Comparison of ENCODE assay signal across 1 cellular context in the genomic region with DNA sequence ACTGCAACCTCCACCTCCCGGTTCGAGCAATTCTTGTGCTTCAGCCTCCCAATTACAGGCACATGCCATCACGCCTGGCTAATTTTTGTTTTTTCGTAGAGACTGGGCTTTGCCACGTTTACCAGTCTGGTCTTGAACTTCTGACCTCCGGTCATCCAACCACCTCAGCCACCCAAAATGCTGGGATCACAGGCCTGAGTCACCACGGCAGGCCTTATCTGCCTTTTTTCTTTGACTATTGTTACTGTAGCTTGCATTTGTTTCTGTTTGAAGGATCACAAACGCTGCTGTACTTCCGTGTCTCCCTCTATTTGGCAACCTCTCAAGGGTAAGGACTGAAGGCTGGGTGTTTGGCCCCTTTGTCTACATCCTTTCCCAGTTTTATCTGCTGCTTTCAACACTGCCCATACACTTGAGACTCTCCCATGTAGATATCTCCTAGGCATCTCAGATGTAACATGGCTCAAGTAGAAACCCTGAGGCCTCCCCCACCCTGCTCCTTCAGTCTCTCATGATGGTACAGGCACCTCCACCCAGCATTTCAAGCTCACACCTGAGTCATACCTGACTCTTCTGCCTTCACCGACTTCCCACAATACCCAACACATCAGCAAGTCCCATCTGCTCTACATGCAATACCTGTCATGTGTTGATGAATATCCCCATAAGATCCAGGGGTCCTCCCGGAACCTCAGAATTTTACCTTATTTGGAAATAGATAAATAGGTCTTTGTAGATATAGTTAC.
TF ChIP-seq lines count a peak whose summit lies in the region.

No MANE protein-coding gene starts in this region.

TF ChIP-seq in HepG2, 621 proteins besides CTCF, POLR2A, EP300 and RAD21 (continues in another document):
- TF ChIP-seq KDM1A (CRISPR knock-in tag; IDR thresholded peaks at IDR 0.05) (peak; percentile 19; the same call in 1 of the 2 replicates), SOX6 (IDR thresholded peaks at IDR 0.05) (no peak), SOX6 (CRISPR knock-in tag; IDR thresholded peaks at IDR 0.05) (peak; percentile 93), SKIL (CRISPR knock-in tag; IDR thresholded peaks at IDR 0.05; ENCODE audit: borderline replicate concordance) (peak; percentile 86), ZNF160 (CRISPR knock-in tag; IDR thresholded peaks at IDR 0.05) (no peak), HES4 (CRISPR knock-in tag; IDR thresholded peaks at IDR 0.05; ENCODE audit: borderline replicate concordance) (no peak), BATF2 (CRISPR knock-in tag; IDR thresholded peaks at IDR 0.05) (no peak), MAX (IDR thresholded peaks at IDR 0.05) (no peak), ZMYM3 (CRISPR knock-in tag; IDR thresholded peaks at IDR 0.05) (peak; percentile 83), ZNF761 (CRISPR knock-in tag; conservative IDR thresholded peaks at IDR 0.05) (no peak), ZNF333 (CRISPR knock-in tag; IDR thresholded peaks at IDR 0.05; ENCODE audit: borderline replicate concordance) (no peak), MBD4 (IDR thresholded peaks at IDR 0.05; ENCODE audit: borderline replicate concordance, low read length) (no peak), MAFG (CRISPR knock-in tag; IDR thresholded peaks at IDR 0.05) (no peak), ZNF503 (CRISPR knock-in tag; IDR thresholded peaks at IDR 0.05) (no peak), AKAP8 (CRISPR knock-in tag; IDR thresholded peaks at IDR 0.05) (no peak), MED13 (CRISPR knock-in tag; IDR thresholded peaks at IDR 0.05) (0 out of 2 replicates have a peak, but pooled peaks have one; percentile 45), TFAP4 (IDR thresholded peaks at IDR 0.05; ENCODE audit: borderline replicate concordance, low read depth) (no peak), SCMH1 (CRISPR knock-in tag; IDR thresholded peaks at IDR 0.05; ENCODE audit: borderline replicate concordance) (no peak), NFATC3 (CRISPR knock-in tag; IDR thresholded peaks at IDR 0.05) (no peak), ZNF317 (CRISPR knock-in tag; IDR thresholded peaks at IDR 0.05) (no peak), ZNF280D (CRISPR knock-in tag; IDR thresholded peaks at IDR 0.05) (peak; percentile 70; the same call in 1 of the 2 replicates), MYC (CRISPR knock-in tag; IDR thresholded peaks at IDR 0.05; ENCODE audit: borderline replicate concordance) (no peak), ZNF33B (CRISPR knock-in tag; IDR thresholded peaks at IDR 0.05) (no peak), ELF1 (CRISPR knock-in tag; IDR thresholded peaks at IDR 0.05) (peak; percentile 77)
- TF ChIP-seq, protein P1, sequence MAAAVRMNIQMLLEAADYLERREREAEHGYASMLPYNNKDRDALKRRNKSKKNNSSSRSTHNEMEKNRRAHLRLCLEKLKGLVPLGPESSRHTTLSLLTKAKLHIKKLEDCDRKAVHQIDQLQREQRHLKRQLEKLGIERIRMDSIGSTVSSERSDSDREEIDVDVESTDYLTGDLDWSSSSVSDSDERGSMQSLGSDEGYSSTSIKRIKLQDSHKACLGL (CRISPR knock-in tag; IDR thresholded peaks at IDR 0.05) = no peak
- TF ChIP-seq, protein P2, sequence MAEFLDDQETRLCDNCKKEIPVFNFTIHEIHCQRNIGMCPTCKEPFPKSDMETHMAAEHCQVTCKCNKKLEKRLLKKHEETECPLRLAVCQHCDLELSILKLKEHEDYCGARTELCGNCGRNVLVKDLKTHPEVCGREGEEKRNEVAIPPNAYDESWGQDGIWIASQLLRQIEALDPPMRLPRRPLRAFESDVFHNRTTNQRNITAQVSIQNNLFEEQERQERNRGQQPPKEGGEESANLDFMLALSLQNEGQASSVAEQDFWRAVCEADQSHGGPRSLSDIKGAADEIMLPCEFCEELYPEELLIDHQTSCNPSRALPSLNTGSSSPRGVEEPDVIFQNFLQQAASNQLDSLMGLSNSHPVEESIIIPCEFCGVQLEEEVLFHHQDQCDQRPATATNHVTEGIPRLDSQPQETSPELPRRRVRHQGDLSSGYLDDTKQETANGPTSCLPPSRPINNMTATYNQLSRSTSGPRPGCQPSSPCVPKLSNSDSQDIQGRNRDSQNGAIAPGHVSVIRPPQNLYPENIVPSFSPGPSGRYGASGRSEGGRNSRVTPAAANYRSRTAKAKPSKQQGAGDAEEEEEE (CRISPR knock-in tag; IDR thresholded peaks at IDR 0.05; ENCODE audit: borderline replicate concordance) = no peak
- TF ChIP-seq, protein P3, sequence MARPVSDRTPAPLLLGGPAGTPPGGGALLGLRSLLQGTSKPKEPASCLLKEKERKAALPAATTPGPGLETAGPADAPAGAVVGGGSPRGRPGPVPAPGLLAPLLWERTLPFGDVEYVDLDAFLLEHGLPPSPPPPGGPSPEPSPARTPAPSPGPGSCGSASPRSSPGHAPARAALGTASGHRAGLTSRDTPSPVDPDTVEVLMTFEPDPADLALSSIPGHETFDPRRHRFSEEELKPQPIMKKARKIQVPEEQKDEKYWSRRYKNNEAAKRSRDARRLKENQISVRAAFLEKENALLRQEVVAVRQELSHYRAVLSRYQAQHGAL (CRISPR knock-in tag; IDR thresholded peaks at IDR 0.05; ENCODE audit: not compliant biosample characterization) = no peak
- TF ChIP-seq, protein P4, sequence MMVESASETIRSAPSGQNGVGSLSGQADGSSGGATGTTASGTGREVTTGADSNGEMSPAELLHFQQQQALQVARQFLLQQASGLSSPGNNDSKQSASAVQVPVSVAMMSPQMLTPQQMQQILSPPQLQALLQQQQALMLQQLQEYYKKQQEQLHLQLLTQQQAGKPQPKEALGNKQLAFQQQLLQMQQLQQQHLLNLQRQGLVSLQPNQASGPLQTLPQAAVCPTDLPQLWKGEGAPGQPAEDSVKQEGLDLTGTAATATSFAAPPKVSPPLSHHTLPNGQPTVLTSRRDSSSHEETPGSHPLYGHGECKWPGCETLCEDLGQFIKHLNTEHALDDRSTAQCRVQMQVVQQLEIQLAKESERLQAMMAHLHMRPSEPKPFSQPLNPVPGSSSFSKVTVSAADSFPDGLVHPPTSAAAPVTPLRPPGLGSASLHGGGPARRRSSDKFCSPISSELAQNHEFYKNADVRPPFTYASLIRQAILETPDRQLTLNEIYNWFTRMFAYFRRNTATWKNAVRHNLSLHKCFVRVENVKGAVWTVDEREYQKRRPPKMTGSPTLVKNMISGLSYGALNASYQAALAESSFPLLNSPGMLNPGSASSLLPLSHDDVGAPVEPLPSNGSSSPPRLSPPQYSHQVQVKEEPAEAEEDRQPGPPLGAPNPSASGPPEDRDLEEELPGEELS (CRISPR knock-in tag; IDR thresholded peaks at IDR 0.05) = peak; percentile 68
- TF ChIP-seq, protein P5, sequence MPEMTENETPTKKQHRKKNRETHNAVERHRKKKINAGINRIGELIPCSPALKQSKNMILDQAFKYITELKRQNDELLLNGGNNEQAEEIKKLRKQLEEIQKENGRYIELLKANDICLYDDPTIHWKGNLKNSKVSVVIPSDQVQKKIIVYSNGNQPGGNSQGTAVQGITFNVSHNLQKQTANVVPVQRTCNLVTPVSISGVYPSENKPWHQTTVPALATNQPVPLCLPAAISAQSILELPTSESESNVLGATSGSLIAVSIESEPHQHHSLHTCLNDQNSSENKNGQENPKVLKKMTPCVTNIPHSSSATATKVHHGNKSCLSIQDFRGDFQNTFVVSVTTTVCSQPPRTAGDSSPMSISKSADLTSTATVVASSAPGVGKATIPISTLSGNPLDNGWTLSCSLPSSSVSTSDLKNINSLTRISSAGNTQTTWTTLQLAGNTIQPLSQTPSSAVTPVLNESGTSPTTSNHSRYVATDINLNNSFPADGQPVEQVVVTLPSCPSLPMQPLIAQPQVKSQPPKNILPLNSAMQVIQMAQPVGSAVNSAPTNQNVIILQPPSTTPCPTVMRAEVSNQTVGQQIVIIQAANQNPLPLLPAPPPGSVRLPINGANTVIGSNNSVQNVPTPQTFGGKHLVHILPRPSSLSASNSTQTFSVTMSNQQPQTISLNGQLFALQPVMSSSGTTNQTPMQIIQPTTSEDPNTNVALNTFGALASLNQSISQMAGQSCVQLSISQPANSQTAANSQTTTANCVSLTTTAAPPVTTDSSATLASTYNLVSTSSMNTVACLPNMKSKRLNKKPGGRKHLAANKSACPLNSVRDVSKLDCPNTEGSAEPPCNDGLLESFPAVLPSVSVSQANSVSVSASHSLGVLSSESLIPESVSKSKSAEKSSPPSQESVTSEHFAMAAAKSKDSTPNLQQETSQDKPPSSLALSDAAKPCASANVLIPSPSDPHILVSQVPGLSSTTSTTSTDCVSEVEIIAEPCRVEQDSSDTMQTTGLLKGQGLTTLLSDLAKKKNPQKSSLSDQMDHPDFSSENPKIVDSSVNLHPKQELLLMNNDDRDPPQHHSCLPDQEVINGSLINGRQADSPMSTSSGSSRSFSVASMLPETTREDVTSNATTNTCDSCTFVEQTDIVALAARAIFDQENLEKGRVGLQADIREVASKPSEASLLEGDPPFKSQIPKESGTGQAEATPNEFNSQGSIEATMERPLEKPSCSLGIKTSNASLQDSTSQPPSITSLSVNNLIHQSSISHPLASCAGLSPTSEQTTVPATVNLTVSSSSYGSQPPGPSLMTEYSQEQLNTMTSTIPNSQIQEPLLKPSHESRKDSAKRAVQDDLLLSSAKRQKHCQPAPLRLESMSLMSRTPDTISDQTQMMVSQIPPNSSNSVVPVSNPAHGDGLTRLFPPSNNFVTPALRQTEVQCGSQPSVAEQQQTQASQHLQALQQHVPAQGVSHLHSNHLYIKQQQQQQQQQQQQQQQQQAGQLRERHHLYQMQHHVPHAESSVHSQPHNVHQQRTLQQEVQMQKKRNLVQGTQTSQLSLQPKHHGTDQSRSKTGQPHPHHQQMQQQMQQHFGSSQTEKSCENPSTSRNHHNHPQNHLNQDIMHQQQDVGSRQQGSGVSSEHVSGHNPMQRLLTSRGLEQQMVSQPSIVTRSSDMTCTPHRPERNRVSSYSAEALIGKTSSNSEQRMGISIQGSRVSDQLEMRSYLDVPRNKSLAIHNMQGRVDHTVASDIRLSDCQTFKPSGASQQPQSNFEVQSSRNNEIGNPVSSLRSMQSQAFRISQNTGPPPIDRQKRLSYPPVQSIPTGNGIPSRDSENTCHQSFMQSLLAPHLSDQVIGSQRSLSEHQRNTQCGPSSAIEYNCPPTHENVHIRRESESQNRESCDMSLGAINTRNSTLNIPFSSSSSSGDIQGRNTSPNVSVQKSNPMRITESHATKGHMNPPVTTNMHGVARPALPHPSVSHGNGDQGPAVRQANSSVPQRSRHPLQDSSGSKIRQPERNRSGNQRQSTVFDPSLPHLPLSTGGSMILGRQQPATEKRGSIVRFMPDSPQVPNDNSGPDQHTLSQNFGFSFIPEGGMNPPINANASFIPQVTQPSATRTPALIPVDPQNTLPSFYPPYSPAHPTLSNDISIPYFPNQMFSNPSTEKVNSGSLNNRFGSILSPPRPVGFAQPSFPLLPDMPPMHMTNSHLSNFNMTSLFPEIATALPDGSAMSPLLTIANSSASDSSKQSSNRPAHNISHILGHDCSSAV (CRISPR knock-in tag; IDR thresholded peaks at IDR 0.05; ENCODE audit: borderline replicate concordance) = no peak
